Comparison of ENCODE assay signal across 22 cellular contexts in genomic region chr3:143412084-143412483, GRCh38.
"Had no signal": no experiment of that assay in that cellular context is flagged by ENCODE, and none has a peak within 500 bp of the region (broad histone marks: within the 10 kb centered on the region; RNA-seq: fewer than 3 reads in every experiment).

No MANE protein-coding gene starts in this region.

- H3K36me3 Mint-ChIP-seq: stimulated activated effector memory CD8-positive, alpha-beta T cell treated with anti-CD3 and anti-CD28 coated beads, Interleukin-12 subunit alpha, Interleukin-12 subunit beta, amount 100 ng/mL, for 72 hours had no signal

- H3K4me1 ChIP-seq: left lung, parathyroid adenoma had no signal

- H3K4me3 ChIP-seq: coronary artery, left lung, mucosa of descending colon had no signal

- FAIRE-seq: endothelial cell of umbilical vein, keratinocyte had no signal

- H3K27me3 ChIP-seq: brain microvascular endothelial cell, left lung had no signal

- ATAC-seq: activated CD4-positive, CD25-positive, alpha-beta regulatory T cell treated with anti-CD3 and anti-CD28 coated beads, Interleukin-2, amount 50 U/mL, for 24 hours; left lung; mucosa of descending colon; naive thymus-derived CD4-positive, alpha-beta T cell; stimulated activated effector memory CD8-positive, alpha-beta T cell treated with anti-CD3 and anti-CD28 coated beads, Interleukin-12 subunit alpha, Interleukin-12 subunit beta, amount 100 ng/mL, for 72 hours had no signal

- H3K27me3 Mint-ChIP-seq: central memory CD8-positive, alpha-beta T cell; naive thymus-derived CD4-positive, alpha-beta T cell had no signal

- H3K79me2 ChIP-seq: parathyroid adenoma had no signal

- H3K9me3 ChIP-seq: mucosa of descending colon had no signal

- H3K4me3 Mint-ChIP-seq: activated T-helper 1 cell treated with anti-CD3 and anti-CD28 coated beads, Interleukin-12 subunit alpha, Interleukin-12 subunit beta, Interleukin-2, Interleukin-4 antibody, amounts not matched to agents 30 ng/mL and 10 ng/mL and 1 ng/mL, durations not matched to agents 14 hours and 24 hours and 36 hours; central memory CD8-positive, alpha-beta T cell; naive thymus-derived CD4-positive, alpha-beta T cell; stimulated activated effector memory CD8-positive, alpha-beta T cell treated with anti-CD3 and anti-CD28 coated beads, Interleukin-12 subunit alpha, Interleukin-12 subunit beta, amount 100 ng/mL, for 72 hours had no signal

- H3K4me1 Mint-ChIP-seq: central memory CD8-positive, alpha-beta T cell had no signal

- H2AFZ ChIP-seq: parathyroid adenoma had no signal

- H3K36me3 ChIP-seq: brain microvascular endothelial cell, left lung had no signal

- H3K27ac Mint-ChIP-seq: activated T-helper 1 cell treated with anti-CD3 and anti-CD28 coated beads, Interleukin-12 subunit alpha, Interleukin-12 subunit beta, Interleukin-2, Interleukin-4 antibody, amounts not matched to agents 30 ng/mL and 10 ng/mL and 1 ng/mL, durations not matched to agents 14 hours and 24 hours and 36 hours; stimulated activated effector memory CD8-positive, alpha-beta T cell treated with anti-CD3 and anti-CD28 coated beads, Interleukin-12 subunit alpha, Interleukin-12 subunit beta, amount 100 ng/mL, for 72 hours had no signal

- H3K9me3 Mint-ChIP-seq: activated T-helper 1 cell treated with anti-CD3 and anti-CD28 coated beads, Interleukin-12 subunit alpha, Interleukin-12 subunit beta, Interleukin-2, Interleukin-4 antibody, amounts not matched to agents 30 ng/mL and 10 ng/mL and 1 ng/mL, durations not matched to agents 14 hours and 24 hours and 36 hours; central memory CD8-positive, alpha-beta T cell; stimulated activated effector memory CD8-positive, alpha-beta T cell treated with anti-CD3 and anti-CD28 coated beads, Interleukin-12 subunit alpha, Interleukin-12 subunit beta, amount 100 ng/mL, for 72 hours had no signal

- H3K9ac ChIP-seq: parathyroid adenoma had no signal

- H3K27ac ChIP-seq: brain microvascular endothelial cell, coronary artery, left lung, parathyroid adenoma had no signal

- DNase-seq: activated CD4-positive, alpha-beta T cell treated with anti-CD3 and anti-CD28 coated beads, Interleukin-2, amount 50 U/mL, for 1 hour; activated CD8-positive, alpha-beta memory T cell treated with anti-CD3 and anti-CD28 coated beads for 24 hours; activated naive CD4-positive, alpha-beta T cell; anterior cingulate cortex; brain microvascular endothelial cell; effector CD8-positive, alpha-beta T cell; foreskin fibroblast; hippocampal formation; left lung; mammary epithelial cell; mucosa of descending colon; naive thymus-derived CD4-positive, alpha-beta T cell; T-helper 9 cell; trophoblast cell had no signal
